ENCODE assay signal across 8 cellular contexts in the genomic region with DNA sequence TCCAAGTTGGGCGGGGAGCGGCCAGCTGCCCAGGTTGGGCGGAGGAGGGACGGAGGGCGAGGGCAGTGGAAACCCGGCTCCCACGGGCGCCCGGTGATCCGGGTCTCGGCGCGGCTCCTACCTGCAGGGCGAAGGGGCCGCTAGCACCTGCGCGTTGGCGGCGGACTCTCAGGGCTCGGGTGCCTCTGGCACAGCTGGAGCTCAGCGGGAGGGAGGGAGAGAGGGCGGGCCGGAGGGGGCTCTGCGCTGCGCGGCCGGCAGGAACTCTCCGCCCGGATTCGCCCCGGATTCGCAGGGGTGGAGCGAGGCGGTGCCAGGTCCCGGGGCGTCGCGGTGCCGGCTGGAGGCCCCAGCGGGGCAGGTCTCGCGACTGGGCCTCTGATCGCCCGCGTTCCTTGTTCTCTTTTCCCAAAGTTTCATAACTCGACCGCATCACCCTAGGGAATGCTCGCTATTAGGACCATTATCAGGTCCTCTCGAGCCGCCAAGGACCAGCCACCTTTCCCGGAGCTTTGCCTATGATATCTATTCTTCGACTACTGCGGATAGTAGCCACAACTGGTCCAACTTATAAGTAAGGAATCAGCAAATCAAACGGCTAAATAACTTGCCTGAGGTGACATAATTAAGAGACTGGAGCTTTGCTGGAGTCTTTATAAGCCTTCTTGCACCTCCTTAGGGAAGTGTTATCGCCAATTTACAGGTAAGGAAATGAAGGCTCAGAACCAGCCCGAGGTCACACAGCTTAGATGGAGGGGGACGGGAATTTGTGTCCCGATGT. TPM values are rescaled to one million over a fixed set of nuclear protein-coding genes. Genes with fewer than 3 reads are reported as not detected.
DNase-seq lines count a peak whose midpoint lies in the region; ATAC-seq and TF ChIP-seq lines count a peak whose summit lies in the region.

TSS of gene PLD1 (minus strand) at position 206 of the 781 bp plus-strand sequence. CDS start 72,432 bp downstream, outside the sequence.

- H3K36me3 Mint-ChIP-seq in CD8-positive, alpha-beta T cell: no peaks in the 10 kb centered on the region
- H3K36me3 Mint-ChIP-seq in activated naive CD4-positive, alpha-beta T cell treated with anti-CD3 and anti-CD28 coated beads, Interleukin-2, amount 50 U/mL, for 72 hours: peaks cover 0 to 4% of the 10 kb centered on the region in 2 donors
- H3K36me3 Mint-ChIP-seq in glutamatergic neuron (ENCODE audit: unreplicated experiment): peaks cover 5% of the 10 kb centered on the region

- peak within 1 kb of the TSS; percentile 58 for H3K27ac Mint-ChIP-seq in CD8-positive, alpha-beta T cell
- no peak within 1 kb of the TSS for H3K27ac Mint-ChIP-seq in activated naive CD4-positive, alpha-beta T cell treated with anti-CD3 and anti-CD28 coated beads, Interleukin-2, amount 50 U/mL, for 72 hours
- no peak within 1 kb of the TSS for H3K27ac Mint-ChIP-seq in glutamatergic neuron (ENCODE audit: unreplicated experiment)

- no peak within 1 kb of the TSS for H3K27ac ChIP-seq in CD8-positive, alpha-beta T cell (ENCODE audit: low read depth, low read length)
- H3K27ac ChIP-seq in PC-9: peak within 1 kb of the TSS; percentile 98

- TF ChIP-seq CTCF in CD8-positive, alpha-beta T cell (IDR thresholded peaks at IDR 0.05): no peak
- no peak for TF ChIP-seq CTCF in PC-9 (conservative IDR thresholded peaks at IDR 0.05)
- TF ChIP-seq CTCF in glutamatergic neuron (IDR thresholded peaks at IDR 0.05; ENCODE audit: partially characterized antibody, unreplicated experiment): no peak

- H4K20me1 ChIP-seq in PC-9 (ENCODE audit: insufficient read depth): no peaks in the 10 kb centered on the region

- no peaks in the 10 kb centered on the region for H3K36me3 ChIP-seq in CD8-positive, alpha-beta T cell (ENCODE audit: insufficient read depth, low read length)
- no peaks in the 10 kb centered on the region for H3K36me3 ChIP-seq in PC-9 (ENCODE audit: low read depth)

- no peaks in the 10 kb centered on the region for H3K27me3 ChIP-seq in CD8-positive, alpha-beta T cell (ENCODE audit: insufficient read depth, low read length)
- no peaks in the 10 kb centered on the region for H3K27me3 ChIP-seq in PC-9 (ENCODE audit: insufficient read depth, low read depth)

- POLR2A ChIA-PET in CD8-positive, alpha-beta T cell (lab: Charles Lee): interaction anchor here (0.5 kb wide), 1 partner anchor 12 kb away, joined by 3 read pairs; no protein-coding TSS in a partner anchor
- POLR2A ChIA-PET in PC-9 (lab: Charles Lee; ENCODE audit: unreplicated experiment): interaction anchor here (0.6 to 1.0 kb wide), 6 partner anchors 9 to 1544 kb away, joined by 3 to 10 read pairs (median 5); no protein-coding TSS in a partner anchor

- H3F3A ChIP-seq in PC-9 (ENCODE audit: insufficient read depth, low read depth): peaks cover 72% of the 10 kb centered on the region

- ATAC-seq in CD8-positive, alpha-beta T cell: peak; percentile 44
- peak; percentile 47 for ATAC-seq in GM19328 (IDR thresholded peaks at IDR 0.05; ENCODE audit: unreplicated experiment)
- peak; percentile 15 for ATAC-seq in HG03378 (IDR thresholded peaks at IDR 0.05; ENCODE audit: unreplicated experiment)
- ATAC-seq in activated naive CD4-positive, alpha-beta T cell treated with anti-CD3 and anti-CD28 coated beads, Interleukin-2, amount 50 U/mL, for 72 hours: peak; percentile 27 to 50

- H3K9me3 ChIP-seq in CD8-positive, alpha-beta T cell (ENCODE audit: low read length): no peaks in the 10 kb centered on the region
- H3K9me3 ChIP-seq in PC-9 (ENCODE audit: insufficient read depth, low read depth): peaks cover 2% of the 10 kb centered on the region; the same call in 1 of the 2 replicates

- peak within 1 kb of the TSS; percentile 66 for H3K4me3 ChIP-seq in CD8-positive, alpha-beta T cell (ENCODE audit: low read depth, low read length)
- peak within 1 kb of the TSS; percentile 61 for H3K4me3 ChIP-seq in PC-9

- H3K27me3 Mint-ChIP-seq in CD8-positive, alpha-beta T cell (ENCODE audit: low read depth): peaks cover 35% of the 10 kb centered on the region
- H3K27me3 Mint-ChIP-seq in glutamatergic neuron (ENCODE audit: unreplicated experiment): peaks cover 6% of the 10 kb centered on the region

- no peaks in the 10 kb centered on the region for H3K9me2 ChIP-seq in PC-9 (ENCODE audit: insufficient read depth)

- peaks cover 14% of the 10 kb centered on the region for H3K4me1 Mint-ChIP-seq in CD8-positive, alpha-beta T cell (ENCODE audit: low read depth)
- H3K4me1 Mint-ChIP-seq in glutamatergic neuron (ENCODE audit: low read depth, unreplicated experiment): peaks cover 2% of the 10 kb centered on the region

- intact Hi-C loops in CD8-positive, alpha-beta T cell (cut with DNase I, micrococcal nuclease): no loop called here
- intact Hi-C loops in PC-9 (cut with micrococcal nuclease; ENCODE audit: unreplicated experiment): loop anchor here (1.0 to 5.0 kb wide), 6 partner anchors 38 to 653 kb away; partner anchors contain the start of gene FNDC3B

- peak within 1 kb of the TSS; percentile 88 for H3K4me2 ChIP-seq in PC-9

- CTCF ChIA-PET in CD8-positive, alpha-beta T cell (lab: Charles Lee): no interaction called here
- CTCF ChIA-PET in PC-9 (lab: Charles Lee): interaction anchor here (0.5 to 1.3 kb wide), 4 partner anchors 24 to 849 kb away, joined by 3 to 8 read pairs (median 4); no protein-coding TSS in a partner anchor

- DNase-seq in CD8-positive, alpha-beta T cell: peak in 5 of 7 experiments; percentile 16 to 57 (median 30)
- DNase-seq in PC-9: peak in 1 of 2 experiments; percentile 95
- DNase-seq in activated naive CD4-positive, alpha-beta T cell treated with anti-CD3 and anti-CD28 coated beads, Interleukin-2, amount 50 U/mL, for 72 hours (ENCODE audit: low spot score in 2 of 2): peak in 1 of 2 donors; percentile 30
- DNase-seq in glutamatergic neuron: peak; percentile 60
- DNase-seq in nucleus accumbens (lab: John Stamatoyannopoulos, UW): peak in 54 of 56 donors; percentile 9 to 91 (median 72)
- DNase-seq in AML-193 (lab: John Stamatoyannopoulos, UW): no peak

- peak within 1 kb of the TSS; percentile 79 for H3K4me3 Mint-ChIP-seq in CD8-positive, alpha-beta T cell
- H3K4me3 Mint-ChIP-seq in glutamatergic neuron (ENCODE audit: unreplicated experiment): peak within 1 kb of the TSS; percentile 86

- H3K79me2 ChIP-seq in PC-9 (ENCODE audit: low read depth): peaks cover 23% of the 10 kb centered on the region

- peak within 1 kb of the TSS; percentile 50 for H2AFZ ChIP-seq in PC-9

- H3K9me3 Mint-ChIP-seq in CD8-positive, alpha-beta T cell: no peaks in the 10 kb centered on the region
- H3K9me3 Mint-ChIP-seq in activated naive CD4-positive, alpha-beta T cell treated with anti-CD3 and anti-CD28 coated beads, Interleukin-2, amount 50 U/mL, for 72 hours: no peaks in the 10 kb centered on the region
- no peaks in the 10 kb centered on the region for H3K9me3 Mint-ChIP-seq in glutamatergic neuron (ENCODE audit: unreplicated experiment)

- TSS peak; percentile 95 for BruUV-seq in PC-9 (replicated peaks; lab: Mats Ljungman, UMichigan)

- H3K4me1 ChIP-seq in CD8-positive, alpha-beta T cell (ENCODE audit: insufficient read depth, low read length): peaks cover 6% of the 10 kb centered on the region
- peaks cover 73% of the 10 kb centered on the region for H3K4me1 ChIP-seq in PC-9 (replicated peaks; ENCODE audit: insufficient read depth)

RNA-seq across cellular contexts. Expression of gene PLD1, which starts in this region (rescaled TPM):
- 1 to 10 TPM; 1.1 to 1.6 TPM for total RNA-seq in CD8-positive, alpha-beta T cell
- 32.5 and 33.3 TPM in 2 replicates for total RNA-seq in PC-9 (2021)
- under 1 TPM; 0.32 to 0.89 TPM for total RNA-seq in activated naive CD4-positive, alpha-beta T cell treated with anti-CD3 and anti-CD28 coated beads, Interleukin-2, amount 50 U/mL, for 72 hours
- total RNA-seq in glutamatergic neuron (ENCODE audit: unreplicated experiment): 0.61 TPM

Comparison
In these comparisons a context has a peak if more than half of its experiments do, and no peak if none do; other contexts are left out.
1. RNA of gene PLD1 (total RNA-seq): 32.5 to 33.3 TPM in PC-9; 1.1 to 1.6 TPM in CD8-positive, alpha-beta T cell, 0.32 to 0.89 TPM in activated naive CD4-positive, alpha-beta T cell treated with anti-CD3 and anti-CD28 coated beads, Interleukin-2, amount 50 U/mL, for 72 hours and 0.61 TPM in glutamatergic neuron (single experiment); every median in the first group is over 10 times any median in the second.
2. Peak in ATAC-seq in activated naive CD4-positive, alpha-beta T cell treated with anti-CD3 and anti-CD28 coated beads, Interleukin-2, amount 50 U/mL, for 72 hours; RNA of the gene not detected or under 1 TPM.
3. Peak in DNase-seq in glutamatergic neuron; RNA of the gene not detected or under 1 TPM.
4. DNase-seq: peak in CD8-positive, alpha-beta T cell (5 of 7) and nucleus accumbens (54 of 56); none in AML-193 (0 of 2).
5. Peak in every context shown above with its lines, with median percentiles within 50 percentile points of each other: ATAC-seq.